1 cellular context compared by ENCODE assay signal in genomic region chrX:29862126-29862664, GRCh38.
TF ChIP-seq lines count a peak whose summit lies in the region.

No MANE protein-coding gene starts in this region.

TF ChIP-seq in K562, 482 proteins besides CTCF, POLR2A, EP300 and RAD21 (continued from another document):
- TF ChIP-seq ZBTB2 (IDR thresholded peaks at IDR 0.05): no peak
- peak; percentile 66 for TF ChIP-seq MAFK (IDR thresholded peaks at IDR 0.05; ENCODE audit: low read length)
TF ChIP-seq in K562: peak in this region for 5.
